10 cellular contexts compared by ENCODE assay signal in the genomic region with DNA sequence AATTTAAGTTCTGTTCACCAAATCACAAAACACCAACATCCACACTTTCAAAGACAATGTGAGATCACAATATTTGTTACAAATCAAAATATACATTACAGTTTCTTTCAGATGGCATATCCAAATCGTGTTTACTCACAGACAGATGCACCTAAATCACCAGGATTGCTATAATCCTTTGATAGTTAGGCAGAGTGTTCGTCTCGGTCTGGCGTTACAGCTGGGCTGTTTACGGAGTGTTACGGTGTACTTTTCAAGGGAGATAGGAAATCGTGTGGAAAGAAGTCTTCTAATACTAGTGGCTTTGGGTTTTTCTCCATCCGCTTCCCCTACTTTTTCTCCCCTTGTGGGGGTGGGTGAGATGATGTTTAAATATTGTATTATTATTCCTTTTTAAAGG. TPM values are rescaled to one million over a fixed set of nuclear protein-coding genes. Genes with fewer than 3 reads are reported as not detected.
A peak's percentile ranks its signal among the peaks of the same experiment; 100 is the strongest.
DNase-seq lines count a peak whose midpoint lies in the region; ATAC-seq, FAIRE-seq and TF ChIP-seq lines count a peak whose summit lies in the region.
"Had no signal": no experiment of that assay in that cellular context is flagged by ENCODE, and none has a peak within 500 bp of the region (broad histone marks: within the 10 kb centered on the region; RNA-seq: fewer than 3 reads in every experiment).

No MANE protein-coding gene starts in this region.

- no peak for DNase-seq in CD4-positive, alpha-beta T cell
- DNase-seq in KBM-7 (peak; percentile 44), endothelial cell of umbilical vein (ENCODE audit: low read depth, low spot score) (no peak), posterior vena cava (ENCODE audit: low spot score) (no peak), ascending aorta (ENCODE audit: low spot score in 2 of 2) (no peak), OCI-LY7 (ENCODE audit: low spot score) (no peak)
- DNase-seq: body of pancreas, NCI-H345 had no signal

- H3K27me3 ChIP-seq in CD4-positive, alpha-beta T cell (ENCODE audit: control insufficient read depth, insufficient read depth, low read length): peaks cover 86% of the 10 kb centered on the region
- H3K27me3 ChIP-seq in endothelial cell of umbilical vein (ENCODE audit: control insufficient read depth in 2 of 2, insufficient read depth in 2 of 2, low read length in 2 of 2): no peaks in the 10 kb centered on the region
- H3K27me3 ChIP-seq in rectal smooth muscle tissue (ENCODE audit: control insufficient read depth, insufficient read depth, low read length): no peaks in the 10 kb centered on the region
- H3K27me3 ChIP-seq in ascending aorta: no peaks in the 10 kb centered on the region
- H3K27me3 ChIP-seq: body of pancreas had no signal

- no peak overlapping the region for H3K9ac ChIP-seq in endothelial cell of umbilical vein (replicated peaks; ENCODE audit: extremely low read depth, insufficient read depth, low read length)
- H3K9ac ChIP-seq in rectal smooth muscle tissue (ENCODE audit: low read length): no peak overlapping the region

- no peaks in the 10 kb centered on the region for H3K9me1 ChIP-seq in endothelial cell of umbilical vein (replicated peaks; ENCODE audit: control insufficient read depth, extremely low read depth, insufficient read depth, low read length)

- H3K79me2 ChIP-seq in endothelial cell of umbilical vein (ENCODE audit: control insufficient read depth, insufficient read depth, low read length): no peaks in the 10 kb centered on the region
- H3K79me2 ChIP-seq in OCI-LY7 (ENCODE audit: insufficient read depth, low read depth, low read length): no peaks in the 10 kb centered on the region

- H3K36me3 ChIP-seq in endothelial cell of umbilical vein (ENCODE audit: control insufficient read depth in 2 of 2, extremely low read depth in 1 of 2, insufficient read depth in 2 of 2, low read length in 2 of 2): no peaks in the 10 kb centered on the region
- no peaks in the 10 kb centered on the region for H3K36me3 ChIP-seq in rectal smooth muscle tissue (ENCODE audit: control insufficient read depth, insufficient read depth, low read length)
- H3K36me3 ChIP-seq in ascending aorta: no peaks in the 10 kb centered on the region
- no peaks in the 10 kb centered on the region for H3K36me3 ChIP-seq in OCI-LY7 (ENCODE audit: insufficient read depth, low read length)

- dilution Hi-C loops in endothelial cell of umbilical vein (cut with MboI; ENCODE audit: extremely low pct_ligation_motif_present, low sequenced_read_pairs): no loop called here

- H3K9me3 Mint-ChIP-seq in CD4-positive, alpha-beta T cell: peaks cover 3% of the 10 kb centered on the region

- H3K4me1 ChIP-seq in endothelial cell of umbilical vein (ENCODE audit: control insufficient read depth, extremely low read depth, insufficient read depth, low read length): peaks cover 4% of the 10 kb centered on the region
- no peaks in the 10 kb centered on the region for H3K4me1 ChIP-seq in rectal smooth muscle tissue (ENCODE audit: control insufficient read depth, insufficient read depth, low read length)
- peaks cover 0 to 3% of the 10 kb centered on the region in 2 donors for H3K4me1 ChIP-seq in ascending aorta
- no peaks in the 10 kb centered on the region for H3K4me1 ChIP-seq in OCI-LY7 (ENCODE audit: insufficient read depth, low read length, poor library complexity, severe bottlenecking)
- H3K4me1 ChIP-seq: body of pancreas had no signal

- peak overlapping the region; percentile 71 for H3K4me2 ChIP-seq in endothelial cell of umbilical vein (ENCODE audit: insufficient read depth, low read length)
- no peak overlapping the region for H3K4me2 ChIP-seq in OCI-LY7 (ENCODE audit: low read length)

- peak; percentile 4 for FAIRE-seq in endothelial cell of umbilical vein (lab: Jason Lieb, UNC)

- in situ Hi-C loops in KBM-7 (cut with MboI; ENCODE audit: low pct_unique_long_range_greater_than_20kb, low sequenced_read_pairs): no loop called here

- intact Hi-C loops in CD4-positive, alpha-beta T cell (cut with DNase I, micrococcal nuclease): no loop called here
- intact Hi-C loops in endothelial cell of umbilical vein (cut with micrococcal nuclease): loop anchor here (2.0 to 10.0 kb wide), 3 partner anchors 82 to 537 kb away; no protein-coding TSS in a partner anchor
- intact Hi-C loops in posterior vena cava (cut with DNase I): loop anchor here in 1 of 2 donors (10.0 kb wide), 1 partner anchor 480 kb away; no protein-coding TSS in a partner anchor
- intact Hi-C loops in ascending aorta (cut with DNase I): no loop called here
- intact Hi-C loops in OCI-LY7 (cut with micrococcal nuclease; ENCODE audit: unreplicated experiment): no loop called here

- no peak overlapping the region for H3K27ac ChIP-seq in CD4-positive, alpha-beta T cell (ENCODE audit: low read depth, low read length)
- H3K27ac ChIP-seq in endothelial cell of umbilical vein (ENCODE audit: insufficient read depth, low read depth, low read length) (no peak overlapping the region), rectal smooth muscle tissue (ENCODE audit: low read depth, low read length) (no peak overlapping the region), ascending aorta (no peak overlapping the region), OCI-LY7 (ENCODE audit: low read depth, low read length, poor library complexity, severe bottlenecking) (no peak overlapping the region)
- H3K27ac ChIP-seq: body of pancreas had no signal

- peak overlapping the region; percentile 48 for H3K4me3 Mint-ChIP-seq in CD4-positive, alpha-beta T cell

- peaks cover 4% of the 10 kb centered on the region for H3K36me3 Mint-ChIP-seq in CD4-positive, alpha-beta T cell (ENCODE audit: low read depth)

- BruUV-seq in endothelial cell of umbilical vein (replicated peaks; lab: Mats Ljungman, UMichigan): no TSS peak
- no TSS peak for BruUV-seq in OCI-LY7 (replicated peaks; lab: Mats Ljungman, UMichigan)

- no peak for ATAC-seq in CD4-positive, alpha-beta T cell (ENCODE audit: poor library complexity)
- ATAC-seq in GM18511 (IDR thresholded peaks at IDR 0.05; ENCODE audit: unreplicated experiment): no peak
- ATAC-seq: body of pancreas had no signal

- no peak for TF ChIP-seq CTCF in CD4-positive, alpha-beta T cell (IDR thresholded peaks at IDR 0.05)
- no peak for TF ChIP-seq CTCF in endothelial cell of umbilical vein (IDR thresholded peaks at IDR 0.05; ENCODE audit: extremely low read depth in 1 of 2, insufficient read depth in 1 of 2, low read depth in 1 of 2, low read length in 2 of 2)
- TF ChIP-seq CTCF in ascending aorta (IDR thresholded peaks at IDR 0.05): no peak
- TF ChIP-seq CTCF in OCI-LY7 (conservative IDR thresholded peaks at IDR 0.05; ENCODE audit: low read length): no peak

- H3K27me3 Mint-ChIP-seq in CD4-positive, alpha-beta T cell: peaks cover 87% of the 10 kb centered on the region

- H2AFZ ChIP-seq in endothelial cell of umbilical vein (ENCODE audit: low read depth, low read length): no peak overlapping the region
- H2AFZ ChIP-seq in OCI-LY7 (ENCODE audit: low read length): no peak overlapping the region

- H3K4me3 ChIP-seq in endothelial cell of umbilical vein (replicated peaks in 1 of 3; ENCODE audit: insufficient read depth in 1 of 3, low read depth in 1 of 3, low read length in 3 of 3): no peak overlapping the region
- peak overlapping the region; percentile 2 for H3K4me3 ChIP-seq in rectal smooth muscle tissue (ENCODE audit: low read length)
- H3K4me3 ChIP-seq in ascending aorta: peak overlapping the region in 1 of 2 donors; percentile 53
- H3K4me3 ChIP-seq in OCI-LY7 (ENCODE audit: low read depth, low read length, poor library complexity, severe bottlenecking): no peak overlapping the region
- H3K4me3 ChIP-seq: body of pancreas had no signal

- no peaks in the 10 kb centered on the region for H4K20me1 ChIP-seq in endothelial cell of umbilical vein (replicated peaks; ENCODE audit: control insufficient read depth, extremely low read depth, insufficient read depth, low read length)
- no peaks in the 10 kb centered on the region for H4K20me1 ChIP-seq in OCI-LY7 (ENCODE audit: insufficient read depth, low read length)

- POLR2A ChIA-PET in CD4-positive, alpha-beta T cell (lab: Charles Lee): no interaction called here
- POLR2A ChIA-PET in endothelial cell of umbilical vein (lab: Charles Lee) (no interaction called here), OCI-LY7 (lab: Charles Lee) (no interaction called here)

- H3K4me1 Mint-ChIP-seq in CD4-positive, alpha-beta T cell (ENCODE audit: low read depth): peaks cover 29% of the 10 kb centered on the region

- peaks cover 26% of the 10 kb centered on the region for H3K9me3 ChIP-seq in CD4-positive, alpha-beta T cell (ENCODE audit: control insufficient read depth, low read length)
- H3K9me3 ChIP-seq in endothelial cell of umbilical vein (replicated peaks; ENCODE audit: control insufficient read depth, insufficient read depth, low read length): no peaks in the 10 kb centered on the region
- no peaks in the 10 kb centered on the region for H3K9me3 ChIP-seq in ascending aorta
- no peaks in the 10 kb centered on the region for H3K9me3 ChIP-seq in OCI-LY7 (ENCODE audit: low read length)
- H3K9me3 ChIP-seq: body of pancreas had no signal

- no peak overlapping the region for H3K27ac Mint-ChIP-seq in CD4-positive, alpha-beta T cell

- CTCF ChIA-PET in CD4-positive, alpha-beta T cell (lab: Charles Lee): no interaction called here
- CTCF ChIA-PET in endothelial cell of umbilical vein (lab: Charles Lee) (no interaction called here), OCI-LY7 (lab: Charles Lee; ENCODE audit: unreplicated experiment) (no interaction called here)

- no peak for TF ChIP-seq POLR2A in endothelial cell of umbilical vein (IDR thresholded peaks at IDR 0.05; ENCODE audit: low read depth, low read length)

- H3K9me2 ChIP-seq in OCI-LY7 (ENCODE audit: insufficient read depth, low read length): no peaks in the 10 kb centered on the region

TF ChIP-seq in endothelial cell of umbilical vein, 7 proteins besides CTCF, POLR2A, EP300 and RAD21 (continues in another document):
- TF ChIP-seq, protein P1, sequence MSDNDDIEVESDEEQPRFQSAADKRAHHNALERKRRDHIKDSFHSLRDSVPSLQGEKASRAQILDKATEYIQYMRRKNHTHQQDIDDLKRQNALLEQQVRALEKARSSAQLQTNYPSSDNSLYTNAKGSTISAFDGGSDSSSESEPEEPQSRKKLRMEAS (IDR thresholded peaks at IDR 0.05; ENCODE audit: insufficient read depth, insufficient read length): no peak
- TF ChIP-seq JUN (IDR thresholded peaks at IDR 0.05; ENCODE audit: borderline replicate concordance, insufficient read depth, insufficient read length, low read depth): no peak

RNA-seq across cellular contexts. Expression of a gene that starts 1.9 kb away (rescaled TPM):
- total RNA-seq in CD4-positive, alpha-beta T cell: not detected
- total RNA-seq in endothelial cell of umbilical vein (not detected in 2 replicates), posterior vena cava (under 1 TPM; 0.14 to 0.46 TPM), ascending aorta (not detected), OCI-LY7 (2022) (not detected in 2 replicates)
- polyA plus RNA-seq in endothelial cell of umbilical vein: 0.03 and 0.05 TPM in 2 replicates
- polyA plus RNA-seq in endothelial cell of umbilical vein (2011; cell fraction: cytosol; rRNA removed): 0.04 and 0.07 TPM in 2 replicates
- 0.07 and 0.12 TPM in 2 replicates for polyA plus RNA-seq in endothelial cell of umbilical vein (2011; cell fraction: nucleus; rRNA removed)
- polyA plus RNA-seq in endothelial cell of umbilical vein (2012): not detected in 2 replicates
- 0.06 and 0.49 TPM in 2 replicates for polyA minus RNA-seq in endothelial cell of umbilical vein
- polyA minus RNA-seq in endothelial cell of umbilical vein (2011; cell fraction: cytosol; rRNA and poly(A)+ RNA removed): not detected
- polyA minus RNA-seq in endothelial cell of umbilical vein (2011; cell fraction: nucleus; rRNA and poly(A)+ RNA removed): 0.14 TPM in 1 of 2 replicates, not detected in the other
- not detected in 2 replicates for total RNA-seq in OCI-LY7 (2014; rRNA removed; shearing (Covaris generic))
